11 cellular contexts compared by ENCODE assay signal in genomic region chr2:241063587-241063986, GRCh38. TPM values are rescaled to one million over a fixed set of nuclear protein-coding genes. Genes with fewer than 3 reads are reported as not detected.
A peak's percentile ranks its signal among the peaks of the same experiment; 100 is the strongest.
DNase-seq lines count a peak whose midpoint lies in the region; ATAC-seq and TF ChIP-seq lines count a peak whose summit lies in the region.
"Had no signal": no experiment of that assay in that cellular context is flagged by ENCODE, and none has a peak within 500 bp of the region (broad histone marks: within the 10 kb centered on the region; RNA-seq: fewer than 3 reads in every experiment).

No MANE protein-coding gene starts in this region.

- intact Hi-C loops in right lobe of liver (cut with DNase I) = no loop called here
- intact Hi-C loops in upper lobe of right lung (cut with DNase I) = no loop called here

- H3K4me1 ChIP-seq in right lobe of liver (no peaks in the 10 kb centered on the region), upper lobe of right lung (peaks cover 8% of the 10 kb centered on the region)

- no peaks in the 10 kb centered on the region for H3K27me3 ChIP-seq in right lobe of liver
- H3K27me3 ChIP-seq in upper lobe of right lung = no peaks in the 10 kb centered on the region

- H3K36me3 ChIP-seq in right lobe of liver (peaks cover 0 to 15% (median 0%) of the 10 kb centered on the region in 4 donors), upper lobe of right lung (peaks cover 11% of the 10 kb centered on the region)

- H3K4me3 ChIP-seq in right lobe of liver = no peak overlapping the region
- H3K4me3 ChIP-seq in upper lobe of right lung = no peak overlapping the region

- no peaks in the 10 kb centered on the region for H3K9me3 Mint-ChIP-seq in activated T-cell treated with anti-CD3 and anti-CD28 coated beads, Interleukin-2, amount 50 U/mL, for 4 hours

- WGBS in right lobe of liver (ENCODE audit: insufficient coverage, low coverage, low lambda C conversion rate, missing lambda C conversion rate) = 80% methylated on average over 2 of the region's 8 CpGs

- no peak for TF ChIP-seq CTCF in right lobe of liver (IDR thresholded peaks at IDR 0.05)
- no peak for TF ChIP-seq CTCF in upper lobe of right lung (IDR thresholded peaks at IDR 0.05)

- peak; percentile 12 to 16 for ATAC-seq in activated T-cell treated with anti-CD3 and anti-CD28 coated beads, Interleukin-2, amount 50 U/mL, for 4 hours
- ATAC-seq in right lobe of liver = peak in 3 of 4 donors; percentile 11 to 20 (median 12)
- ATAC-seq in upper lobe of right lung = peak; percentile 36
- no peak for ATAC-seq in GM21786 (IDR thresholded peaks at IDR 0.05; ENCODE audit: unreplicated experiment)

- in situ Hi-C loops in T47D (cut with HindIII; ENCODE audit: low pct_unique_long_range_greater_than_20kb, low sequenced_read_pairs) = no loop called here

- peaks cover 2% of the 10 kb centered on the region for H3K27me3 Mint-ChIP-seq in activated T-cell treated with anti-CD3 and anti-CD28 coated beads, Interleukin-2, amount 50 U/mL, for 4 hours (ENCODE audit: low read depth)

- H3K36me3 Mint-ChIP-seq in activated T-cell treated with anti-CD3 and anti-CD28 coated beads, Interleukin-2, amount 50 U/mL, for 4 hours (ENCODE audit: insufficient read depth) = peaks cover 2% of the 10 kb centered on the region

- DNase-seq in activated T-cell treated with anti-CD3 and anti-CD28 coated beads, Interleukin-2, amount 50 U/mL, for 4 hours = no peak
- DNase-seq in activated T-cell treated with anti-CD3 and anti-CD28 coated beads for 4 hours (no peak), T47D (ENCODE audit: low read depth in 1 of 2, low spot score in 1 of 2) (peak; percentile 13 to 22), right lobe of liver (no peak), upper lobe of right lung (peak; percentile 67), NOMO-1 treated with DMSO at 0.1 percent for 48 hours (lab: John Stamatoyannopoulos, UW; ENCODE audit: unreplicated experiment) (no peak), T-helper 9 cell (no peak)
- DNase-seq: NCI-H2081 treated with DMSO at 0.1 percent for 48 hours, SW 1271 had no signal

- H3K27ac ChIP-seq in right lobe of liver (no peak overlapping the region), upper lobe of right lung (no peak overlapping the region)
- H3K27ac ChIP-seq: spleen had no signal

- no peak for TF ChIP-seq POLR2A in right lobe of liver (IDR thresholded peaks at IDR 0.05)

- H3K4me3 Mint-ChIP-seq in activated T-cell treated with anti-CD3 and anti-CD28 coated beads, Interleukin-2, amount 50 U/mL, for 4 hours = peak overlapping the region; percentile 31

- H3K9me3 ChIP-seq in right lobe of liver (no peaks in the 10 kb centered on the region), upper lobe of right lung (no peaks in the 10 kb centered on the region)
- H3K9me3 ChIP-seq: spleen had no signal

- peaks cover 2% of the 10 kb centered on the region for H3K4me1 Mint-ChIP-seq in activated T-cell treated with anti-CD3 and anti-CD28 coated beads, Interleukin-2, amount 50 U/mL, for 4 hours (ENCODE audit: low read depth)

RNA-seq across cellular contexts. Expression of gene MTERF4, which starts 38.5 kb away (rescaled TPM):
- 10 to 100 TPM; 40.5 to 42.3 (median 41.8) TPM for total RNA-seq in activated T-cell treated with anti-CD3 and anti-CD28 coated beads, Interleukin-2, amount 50 U/mL, for 4 hours
- total RNA-seq in right lobe of liver = 10 to 100 TPM; 12.1 to 26.3 (median 17.0) TPM
- 34.6 TPM for total RNA-seq in upper lobe of right lung

Comparison
In these comparisons a context has a peak if more than half of its experiments do, and no peak if none do; other contexts are left out.
1. DNase-seq: peak in T47D (2 of 2) and upper lobe of right lung (single experiment); none in activated T-cell treated with anti-CD3 and anti-CD28 coated beads, Interleukin-2, amount 50 U/mL, for 4 hours (single experiment), activated T-cell treated with anti-CD3 and anti-CD28 coated beads for 4 hours (single experiment), right lobe of liver (0 of 3), NOMO-1 treated with DMSO at 0.1 percent for 48 hours (single experiment) and T-helper 9 cell (single experiment).